In genomic region chr15:79463043-79463780, GRCh38 we compare ENCODE assay signal across 22 cellular contexts.
"Had no signal": no experiment of that assay in that cellular context is flagged by ENCODE, and none has a peak within 500 bp of the region (broad histone marks: within the 10 kb centered on the region; RNA-seq: fewer than 3 reads in every experiment).

No MANE protein-coding gene starts in this region.

- H3K27me3 Mint-ChIP-seq: stimulated activated naive CD8-positive, alpha-beta T cell treated with anti-CD3 and anti-CD28 coated beads, Interleukin-15, Interleukin-2, amounts not matched to agents 100 ng/mL and 50 ng/mL, for 24 hours had no signal

- H3K9me3 Mint-ChIP-seq: memory B cell; natural killer cell; neural crest cell; stimulated activated naive B cell treated with anti-CD40 and anti-IgM and Interleukin-4, amounts not matched to agents 10 μg/mL and 1 μg/mL and 100 μg/mL, for 72 hours; stimulated activated naive CD8-positive, alpha-beta T cell treated with anti-CD3 and anti-CD28 coated beads, Interleukin-15, Interleukin-2, amounts not matched to agents 100 ng/mL and 50 ng/mL, for 24 hours had no signal

- H3K36me3 ChIP-seq: lower lobe of right lung, right lobe of liver, thoracic aorta, tibial nerve, upper lobe of right lung, uterus had no signal

- H3K4me1 Mint-ChIP-seq: memory B cell; natural killer cell; stimulated activated naive B cell treated with anti-CD40 and anti-IgM and Interleukin-4, amounts not matched to agents 10 μg/mL and 1 μg/mL and 100 μg/mL, for 72 hours had no signal

- H3K4me3 ChIP-seq: dorsolateral prefrontal cortex, lower lobe of right lung, right lobe of liver, smooth muscle cell, thoracic aorta, tibial nerve, upper lobe of right lung, uterus had no signal

- FAIRE-seq: frontal cortex, keratinocyte had no signal

- H3K27ac Mint-ChIP-seq: memory B cell; natural killer cell; stimulated activated naive B cell treated with anti-CD40 and anti-IgM and Interleukin-4, amounts not matched to agents 10 μg/mL and 1 μg/mL and 100 μg/mL, for 72 hours; stimulated activated naive CD8-positive, alpha-beta T cell treated with anti-CD3 and anti-CD28 coated beads, Interleukin-15, Interleukin-2, amounts not matched to agents 100 ng/mL and 50 ng/mL, for 24 hours had no signal

- DNase-seq: cerebellar nuclear complex; effector CD4-positive, alpha-beta T cell; hypothalamus; left ventricle myocardium superior; lower lobe of right lung; natural killer cell; right lobe of liver; stimulated activated CD4-positive, alpha-beta T cell treated with anti-CD3 and anti-CD28 coated beads, Interleukin-12 subunit alpha, Interleukin-12 subunit beta, amount 100 ng/mL, for 4 hours; stimulated activated CD4-positive, alpha-beta T cell treated with anti-CD3 and anti-CD28 coated beads, Interleukin-1b, Interleukin-23, amount 100 ng/mL, for 48 hours; stimulated activated CD4-positive, alpha-beta T cell treated with anti-CD3 and anti-CD28 coated beads, Interleukin-4, amount 100 ng/mL, for 24 hours; stimulated activated naive B cell treated with anti-CD40 and anti-IgM and Interleukin-4, amounts not matched to agents 10 μg/mL and 1 μg/mL and 100 μg/mL, for 72 hours; upper lobe of right lung; uterus had no signal

- H3K4me1 ChIP-seq: lower lobe of right lung, right lobe of liver, tibial nerve, upper lobe of right lung, uterus had no signal

- H3K4me3 Mint-ChIP-seq: memory B cell; natural killer cell; neural crest cell; stimulated activated naive B cell treated with anti-CD40 and anti-IgM and Interleukin-4, amounts not matched to agents 10 μg/mL and 1 μg/mL and 100 μg/mL, for 72 hours; stimulated activated naive CD8-positive, alpha-beta T cell treated with anti-CD3 and anti-CD28 coated beads, Interleukin-15, Interleukin-2, amounts not matched to agents 100 ng/mL and 50 ng/mL, for 24 hours had no signal

- H3K4me2 ChIP-seq: smooth muscle cell had no signal

- ATAC-seq: left ventricle myocardium superior; lower lobe of right lung; natural killer cell; right lobe of liver; stimulated activated naive B cell treated with anti-CD40 and anti-IgM and Interleukin-4, amounts not matched to agents 10 μg/mL and 1 μg/mL and 100 μg/mL, for 72 hours; upper lobe of right lung had no signal

- H3K9me3 ChIP-seq: lower lobe of right lung, right lobe of liver, thoracic aorta, tibial nerve, upper lobe of right lung, uterus had no signal

- H3K36me3 Mint-ChIP-seq: natural killer cell; stimulated activated naive B cell treated with anti-CD40 and anti-IgM and Interleukin-4, amounts not matched to agents 10 μg/mL and 1 μg/mL and 100 μg/mL, for 72 hours had no signal

- H3K27me3 ChIP-seq: dorsolateral prefrontal cortex, right lobe of liver, tibial nerve, upper lobe of right lung, uterus had no signal

- H3K27ac ChIP-seq: dorsolateral prefrontal cortex, lower lobe of right lung, right lobe of liver, thoracic aorta, tibial nerve, upper lobe of right lung, uterus had no signal
